Comparison of ENCODE assay signal across 9 cellular contexts in genomic region chr7:142807855-142808460, GRCh38. TPM values are rescaled to one million over a fixed set of nuclear protein-coding genes. Genes with fewer than 3 reads are reported as not detected.
DNase-seq lines count a peak whose midpoint lies in the region; ATAC-seq lines count a peak whose summit lies in the region.
"Had no signal": no experiment of that assay in that cellular context is flagged by ENCODE, and none has a peak within 500 bp of the region (broad histone marks: within the 10 kb centered on the region; RNA-seq: fewer than 3 reads in every experiment).

No MANE protein-coding gene starts in this region.

- peak; percentile 11 for ATAC-seq in HG03066 (IDR thresholded peaks at IDR 0.05; ENCODE audit: low read depth, unreplicated experiment)
- ATAC-seq in memory B cell (ENCODE audit: low read depth), result no peak
- no peak for ATAC-seq in HG02798 (IDR thresholded peaks at IDR 0.05; ENCODE audit: poor library complexity, unreplicated experiment)

- CTCF ChIA-PET in activated CD4-positive, alpha-beta memory T cell treated with anti-CD3 and anti-CD28 coated beads, Interleukin-2, amount 10 ng/mL, durations not matched to agents 7 days and 5 days (lab: Charles Lee), result interaction anchor here (0.9 to 10.1 kb wide), 20 partner anchors 10 to 572 kb away, joined by 3 to 300 read pairs (median 6); partner anchors contain the start of gene EPHB6

- DNase-seq in ELR (ENCODE audit: low read depth), result peak; percentile 59
- DNase-seq in activated CD4-positive, alpha-beta memory T cell treated with anti-CD3 and anti-CD28 coated beads, Interleukin-2, amount 10 ng/mL, durations not matched to agents 7 days and 5 days, result peak; percentile 62
- DNase-seq in memory B cell (ENCODE audit: low spot score in 2 of 2), result no peak
- no peak for DNase-seq in OCI-M2 (lab: John Stamatoyannopoulos, UW; ENCODE audit: unreplicated experiment)
- DNase-seq in T-helper 9 cell, result no peak
- no peak for DNase-seq in stimulated activated CD4-positive, alpha-beta T cell treated with anti-CD3 and anti-CD28 coated beads, Interleukin-1b, Interleukin-23, amount 100 ng/mL, for 48 hours
- DNase-seq: NCI-H82 had no signal

- H3K4me3 Mint-ChIP-seq in activated CD4-positive, alpha-beta memory T cell treated with anti-CD3 and anti-CD28 coated beads, Interleukin-2, amount 10 ng/mL, durations not matched to agents 7 days and 5 days, result peak overlapping the region; percentile 70
- peak overlapping the region; percentile 53 for H3K4me3 Mint-ChIP-seq in memory B cell

- H3K4me1 Mint-ChIP-seq in activated CD4-positive, alpha-beta memory T cell treated with anti-CD3 and anti-CD28 coated beads, Interleukin-2, amount 10 ng/mL, durations not matched to agents 7 days and 5 days, result peaks cover 96% of the 10 kb centered on the region
- H3K4me1 Mint-ChIP-seq in memory B cell, result peaks cover 77% of the 10 kb centered on the region

- peaks cover 31% of the 10 kb centered on the region for H3K36me3 Mint-ChIP-seq in activated CD4-positive, alpha-beta memory T cell treated with anti-CD3 and anti-CD28 coated beads, Interleukin-2, amount 10 ng/mL, durations not matched to agents 7 days and 5 days (ENCODE audit: low read depth)
- peaks cover 17% of the 10 kb centered on the region for H3K36me3 Mint-ChIP-seq in memory B cell

- no peaks in the 10 kb centered on the region for H3K9me3 Mint-ChIP-seq in activated CD4-positive, alpha-beta memory T cell treated with anti-CD3 and anti-CD28 coated beads, Interleukin-2, amount 10 ng/mL, durations not matched to agents 7 days and 5 days
- no peaks in the 10 kb centered on the region for H3K9me3 Mint-ChIP-seq in memory B cell

- POLR2A ChIA-PET in activated CD4-positive, alpha-beta memory T cell treated with anti-CD3 and anti-CD28 coated beads, Interleukin-2, amount 10 ng/mL, durations not matched to agents 7 days and 5 days (lab: Charles Lee), result interaction anchor here (0.5 to 25.8 kb wide), 50 partner anchors 10 to 1884 kb away, joined by 3 to 2273 read pairs (median 4); partner anchors contain the start of genes CASP2 and EPHB6

- H3K27me3 Mint-ChIP-seq in activated CD4-positive, alpha-beta memory T cell treated with anti-CD3 and anti-CD28 coated beads, Interleukin-2, amount 10 ng/mL, durations not matched to agents 7 days and 5 days, result no peaks in the 10 kb centered on the region
- no peaks in the 10 kb centered on the region for H3K27me3 Mint-ChIP-seq in memory B cell

- H3K27ac Mint-ChIP-seq in activated CD4-positive, alpha-beta memory T cell treated with anti-CD3 and anti-CD28 coated beads, Interleukin-2, amount 10 ng/mL, durations not matched to agents 7 days and 5 days, result peak overlapping the region; percentile 89
- H3K27ac Mint-ChIP-seq in memory B cell, result peak overlapping the region; percentile 99

RNA-seq across cellular contexts. Expression of gene PRSS2, which starts 37.2 kb away (rescaled TPM):
- total RNA-seq in activated CD4-positive, alpha-beta memory T cell treated with anti-CD3 and anti-CD28 coated beads, Interleukin-2, amount 10 ng/mL, durations not matched to agents 7 days and 5 days, result not detected

RNA-seq across cellular contexts. Expression of gene EPHB6, which starts 46.9 kb away (rescaled TPM):
- total RNA-seq in activated CD4-positive, alpha-beta memory T cell treated with anti-CD3 and anti-CD28 coated beads, Interleukin-2, amount 10 ng/mL, durations not matched to agents 7 days and 5 days, result 1 to 10 TPM; 5.7 to 7.0 TPM

RNA-seq across cellular contexts. Expression of gene PRSS1, which starts 58.7 kb away (rescaled TPM):
- total RNA-seq in activated CD4-positive, alpha-beta memory T cell treated with anti-CD3 and anti-CD28 coated beads, Interleukin-2, amount 10 ng/mL, durations not matched to agents 7 days and 5 days, result not detected

Comparison
In these comparisons a context has a peak if more than half of its experiments do, and no peak if none do; other contexts are left out.
1. DNase-seq: peak in ELR (single experiment) and activated CD4-positive, alpha-beta memory T cell treated with anti-CD3 and anti-CD28 coated beads, Interleukin-2, amount 10 ng/mL, durations not matched to agents 7 days and 5 days (single experiment); none in memory B cell (0 of 2), OCI-M2 (single experiment), T-helper 9 cell (single experiment) and stimulated activated CD4-positive, alpha-beta T cell treated with anti-CD3 and anti-CD28 coated beads, Interleukin-1b, Interleukin-23, amount 100 ng/mL, for 48 hours (single experiment).